Comparison of ENCODE assay signal across 13 cellular contexts in the genomic region with DNA sequence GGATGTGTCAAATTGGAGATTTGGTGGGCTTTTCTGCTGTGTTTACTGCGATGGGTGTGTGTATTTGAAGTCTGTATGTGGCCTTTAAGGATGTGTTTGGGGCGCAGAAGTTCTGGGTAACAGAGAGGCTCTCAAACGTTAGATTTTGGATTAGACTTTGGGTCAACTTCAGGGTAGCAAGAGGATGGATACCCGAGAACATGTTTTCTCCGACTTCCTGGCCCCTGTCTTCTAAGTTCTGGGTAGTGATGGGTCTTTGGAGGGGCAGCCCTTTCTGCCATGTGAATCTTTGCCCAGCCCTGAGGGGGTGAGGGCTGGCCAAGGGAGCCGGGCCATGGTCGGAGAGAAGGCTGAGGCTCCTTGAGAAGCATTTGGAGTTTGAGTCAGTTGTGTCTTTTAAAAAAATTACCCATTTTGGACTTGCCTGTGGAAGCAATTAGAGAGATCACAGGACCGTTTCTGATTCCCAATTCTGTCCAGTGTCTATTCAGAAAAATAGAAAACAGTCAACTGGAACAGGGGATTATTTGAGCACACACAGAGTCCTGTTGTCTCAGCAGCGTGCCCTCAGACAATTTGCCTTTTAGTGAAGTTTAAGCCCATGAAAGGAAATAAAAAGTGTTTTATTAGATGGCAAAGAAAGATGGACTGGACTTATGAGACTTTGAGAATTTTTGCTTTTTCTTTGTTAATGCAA.
DNase-seq lines count a peak whose midpoint lies in the region.
"Had no signal": no experiment of that assay in that cellular context is flagged by ENCODE, and none has a peak within 500 bp of the region (broad histone marks: within the 10 kb centered on the region; RNA-seq: fewer than 3 reads in every experiment).

No MANE protein-coding gene starts in this region.

- peaks cover 49% of the 10 kb centered on the region for H3K4me1 ChIP-seq in CD4-positive, alpha-beta memory T cell (ENCODE audit: insufficient read depth, low read length)

- DNase-seq in CD4-positive, alpha-beta memory T cell = no peak
- peak; percentile 94 for DNase-seq in SK-MEL-5 (ENCODE audit: low read depth, low spot score)
- no peak for DNase-seq in immature natural killer cell
- DNase-seq in pons (ENCODE audit: low spot score) = peak; percentile 97
- DNase-seq in NCI-H69 (lab: John Stamatoyannopoulos, UW) = no peak
- no peak for DNase-seq in AG08395 (ENCODE audit: low spot score)
- DNase-seq in HCEC 1CT = no peak
- DNase-seq in kidney glomerular epithelial cell (lab: John Stamatoyannopoulos, UW) = no peak
- DNase-seq: activated naive CD8-positive, alpha-beta T cell treated with anti-CD3 and anti-CD28 coated beads, Interleukin-2, amount 10 ng/mL, durations not matched to agents 7 days and 5 days; esophagus squamous epithelium; NCI-H2029 treated with DMSO at 0.1 percent for 48 hours; Right ventricle myocardium superior; spleen had no signal

- H3K4me1 Mint-ChIP-seq in CD4-positive, alpha-beta memory T cell = peaks cover 41 to 74% (median 56%) of the 10 kb centered on the region in 4 donors
- H3K4me1 Mint-ChIP-seq in immature natural killer cell = peaks cover 60 to 78% of the 10 kb centered on the region in 2 donors

- H3K27me3 Mint-ChIP-seq in CD4-positive, alpha-beta memory T cell = no peaks in the 10 kb centered on the region
- peaks cover 0 to 1% (median 0%) of the 10 kb centered on the region in 3 donors for H3K27me3 Mint-ChIP-seq in immature natural killer cell (ENCODE audit: low read depth in 3 of 3)
- H3K27me3 Mint-ChIP-seq: activated naive CD8-positive, alpha-beta T cell treated with anti-CD3 and anti-CD28 coated beads, Interleukin-2, amount 10 ng/mL, durations not matched to agents 7 days and 5 days had no signal

- H3K4me3 ChIP-seq in CD4-positive, alpha-beta memory T cell (ENCODE audit: low read length in 2 of 2) = no peak overlapping the region
- H3K4me3 ChIP-seq: esophagus squamous epithelium, spleen had no signal

- POLR2A ChIA-PET in CD4-positive, alpha-beta memory T cell (lab: Charles Lee; ENCODE audit: partially characterized antibody) = interaction anchor here (0.8 to 1.0 kb wide), 2 partner anchors 10 to 39 kb away, joined by 3 to 5 read pairs; no protein-coding TSS in a partner anchor

- CTCF ChIA-PET in CD4-positive, alpha-beta memory T cell (lab: Charles Lee; ENCODE audit: partially characterized antibody) = interaction anchor here (0.8 to 1.2 kb wide), 3 partner anchors 12 to 160 kb away, joined by 3 to 8 read pairs (median 5); no protein-coding TSS in a partner anchor

- no peaks in the 10 kb centered on the region for H3K9me3 ChIP-seq in CD4-positive, alpha-beta memory T cell (ENCODE audit: control insufficient read depth in 1 of 2, low read length in 2 of 2)
- H3K9me3 ChIP-seq: esophagus squamous epithelium, spleen had no signal

- H3K9me3 Mint-ChIP-seq in CD4-positive, alpha-beta memory T cell = no peaks in the 10 kb centered on the region
- no peaks in the 10 kb centered on the region for H3K9me3 Mint-ChIP-seq in immature natural killer cell
- H3K9me3 Mint-ChIP-seq: activated naive CD8-positive, alpha-beta T cell treated with anti-CD3 and anti-CD28 coated beads, Interleukin-2, amount 10 ng/mL, durations not matched to agents 7 days and 5 days had no signal

- no peak overlapping the region for H3K27ac ChIP-seq in CD4-positive, alpha-beta memory T cell (ENCODE audit: low read depth, low read length)
- H3K27ac ChIP-seq: esophagus squamous epithelium had no signal

- H3K27me3 ChIP-seq in CD4-positive, alpha-beta memory T cell (ENCODE audit: insufficient read depth, low read length) = no peaks in the 10 kb centered on the region
- H3K27me3 ChIP-seq: spleen had no signal

- H3K4me3 Mint-ChIP-seq in CD4-positive, alpha-beta memory T cell = peak overlapping the region in 1 of 8 donors; percentile 11
- H3K4me3 Mint-ChIP-seq in immature natural killer cell = no peak overlapping the region
- H3K4me3 Mint-ChIP-seq: activated naive CD8-positive, alpha-beta T cell treated with anti-CD3 and anti-CD28 coated beads, Interleukin-2, amount 10 ng/mL, durations not matched to agents 7 days and 5 days had no signal

- no peaks in the 10 kb centered on the region for H3K36me3 ChIP-seq in CD4-positive, alpha-beta memory T cell (ENCODE audit: insufficient read depth, low read length)
- H3K36me3 ChIP-seq: esophagus squamous epithelium had no signal

- H3K27ac Mint-ChIP-seq in CD4-positive, alpha-beta memory T cell = peak overlapping the region in 5 of 7 donors; percentile 44 to 77 (median 70)
- H3K27ac Mint-ChIP-seq in immature natural killer cell = peak overlapping the region in 5 of 6 donors; percentile 12 to 89 (median 80)
- H3K27ac Mint-ChIP-seq: activated naive CD8-positive, alpha-beta T cell treated with anti-CD3 and anti-CD28 coated beads, Interleukin-2, amount 10 ng/mL, durations not matched to agents 7 days and 5 days had no signal

- intact Hi-C loops in CD4-positive, alpha-beta memory T cell (cut with micrococcal nuclease) = no loop called here

- H3K36me3 Mint-ChIP-seq in CD4-positive, alpha-beta memory T cell = no peaks in the 10 kb centered on the region
- H3K36me3 Mint-ChIP-seq in immature natural killer cell = no peaks in the 10 kb centered on the region

- in situ Hi-C loops in SK-MEL-5 (cut with HindIII; ENCODE audit: low pct_unique_long_range_greater_than_20kb, low sequenced_read_pairs) = no loop called here

Comparison
In these comparisons a context has a peak if more than half of its experiments do, and no peak if none do; other contexts are left out.
1. DNase-seq: peak in SK-MEL-5 (single experiment) and pons (single experiment); none in CD4-positive, alpha-beta memory T cell (0 of 5), immature natural killer cell (0 of 3), NCI-H69 (single experiment), AG08395 (single experiment), HCEC 1CT (single experiment) and kidney glomerular epithelial cell (single experiment).